Comparison of ENCODE assay signal across 8 cellular contexts in the genomic region with DNA sequence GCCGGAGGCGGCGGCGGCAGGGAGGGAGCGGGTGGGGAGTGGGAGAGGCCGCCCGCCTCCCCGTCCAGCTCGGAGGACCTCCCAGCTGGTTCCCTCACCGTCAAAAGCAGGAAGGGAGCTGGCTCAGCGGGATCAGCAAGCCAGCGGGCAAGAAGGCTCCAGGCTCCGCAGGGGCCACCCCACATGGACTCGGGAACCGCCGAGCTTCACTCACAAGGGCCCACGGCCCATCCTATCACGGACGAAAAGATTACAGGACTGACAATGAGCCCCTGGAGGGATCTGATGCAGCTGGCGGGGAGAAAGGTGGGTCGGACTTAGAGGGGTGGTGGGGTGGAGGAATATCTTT.
A peak's percentile ranks its signal among the peaks of the same experiment; 100 is the strongest.
DNase-seq lines count a peak whose midpoint lies in the region; ATAC-seq and TF ChIP-seq lines count a peak whose summit lies in the region.
"Not testable (repeated sequence)": the region's sequence is repeated elsewhere in the genome, so short reads cannot be mapped to it uniquely, and the experiment has no call there.

No MANE protein-coding gene starts in this region.

- intact Hi-C loops in right cardiac atrium (cut with DNase I); testis (cut with DNase I; ENCODE audit: low total_unique reads): not testable (repeated sequence)

- not testable (repeated sequence) for H3K27ac ChIP-seq in Karpas-422 (ENCODE audit: low read length); SU-DHL-6 (ENCODE audit: low read depth, low read length); right cardiac atrium (ENCODE audit: low read length); neural progenitor cell
- H3K27ac ChIP-seq in testis = peak overlapping the region; percentile 75 to 80

- TF ChIP-seq POLR2A in testis (IDR thresholded peaks at IDR 0.05) = not testable (repeated sequence)

- not testable (repeated sequence) for H4K20me1 ChIP-seq in Karpas-422 (ENCODE audit: insufficient read depth, low read depth, low read length); SU-DHL-6 (ENCODE audit: low read depth, low read length); neural progenitor cell (ENCODE audit: low read depth)

- not testable (repeated sequence) for H3K27me3 ChIP-seq in HAP-1 (ENCODE audit: low read depth); Karpas-422 (ENCODE audit: low read length); SU-DHL-6 (ENCODE audit: low read length); right cardiac atrium (ENCODE audit: control insufficient read depth, insufficient read depth); testis
- peaks cover 12% of the 10 kb centered on the region for H3K27me3 ChIP-seq in neural progenitor cell

- not testable (repeated sequence) for H3K4me3 Mint-ChIP-seq in neural progenitor cell

- H3K4me1 Mint-ChIP-seq in neural progenitor cell = not testable (repeated sequence)

- H3K4me3 ChIP-seq in HAP-1 (peak overlapping the region; percentile 33), neural progenitor cell (peak overlapping the region; percentile 53), testis (peak overlapping the region; percentile 37 to 61)
- H3K4me3 ChIP-seq in Karpas-422 (ENCODE audit: low read length); SU-DHL-6 (ENCODE audit: insufficient read depth, low read length, poor library complexity, severe bottlenecking); right cardiac atrium (ENCODE audit: low read length): not testable (repeated sequence)

- H3K36me3 ChIP-seq in HAP-1 (replicated peaks); Karpas-422 (ENCODE audit: insufficient read depth, low read length); SU-DHL-6 (ENCODE audit: low read length); neural progenitor cell; testis (ENCODE audit: low read depth, missing control alignments): not testable (repeated sequence)

- H3K9me3 Mint-ChIP-seq in neural progenitor cell = not testable (repeated sequence)

- not testable (repeated sequence) for H3K9me2 ChIP-seq in Karpas-422 (replicated peaks; ENCODE audit: insufficient read depth, low read length); SU-DHL-6 (replicated peaks; ENCODE audit: insufficient read depth, low read length)

- DNase-seq in DMS 273 (lab: John Stamatoyannopoulos, UW; ENCODE audit: unreplicated experiment) (peak; percentile 35), HAP-1 (ENCODE audit: low spot score in 2 of 2) (peak; percentile 3 to 42), cerebellum (ENCODE audit: low spot score) (peak; percentile 1), right cardiac atrium (peak; percentile 13 to 61 (median 23)), neural progenitor cell (ENCODE audit: low spot score) (peak; percentile 15), testis (peak; percentile 28)
- not testable (repeated sequence) for DNase-seq in Karpas-422

- H3K9ac ChIP-seq in Karpas-422 (ENCODE audit: low read length); SU-DHL-6 (ENCODE audit: low read length); neural progenitor cell: not testable (repeated sequence)

- not testable (repeated sequence) for H3K27me3 Mint-ChIP-seq in neural progenitor cell (ENCODE audit: insufficient read depth, low read depth)

- H2AFZ ChIP-seq in Karpas-422 (ENCODE audit: low read length); neural progenitor cell (replicated peaks): not testable (repeated sequence)
- H2AFZ ChIP-seq in SU-DHL-6 (ENCODE audit: low read depth, low read length, severe bottlenecking) = peak overlapping the region; percentile 41

- H3K9me3 ChIP-seq in HAP-1; Karpas-422 (ENCODE audit: low read length); SU-DHL-6 (ENCODE audit: insufficient read depth, low read length); right cardiac atrium (ENCODE audit: control insufficient read depth, low read length); neural progenitor cell (ENCODE audit: low read depth); testis: not testable (repeated sequence)

- H3K36me3 Mint-ChIP-seq in neural progenitor cell = not testable (repeated sequence)

- peak overlapping the region; percentile 19 for H3K4me2 ChIP-seq in Karpas-422 (ENCODE audit: low read depth, low read length, poor library complexity, severe bottlenecking)
- H3K4me2 ChIP-seq in SU-DHL-6 (ENCODE audit: low read depth, low read length, poor library complexity, severe bottlenecking) = peak overlapping the region; percentile 10
- H3K4me2 ChIP-seq in neural progenitor cell = peak overlapping the region; percentile 74

- H3K79me2 ChIP-seq in Karpas-422 (ENCODE audit: low read length); SU-DHL-6 (ENCODE audit: insufficient read depth, low read length); neural progenitor cell (ENCODE audit: low read depth): not testable (repeated sequence)

- not testable (repeated sequence) for H3K27ac Mint-ChIP-seq in neural progenitor cell

- ATAC-seq in right cardiac atrium = peak in 1 of 2 donors; percentile 38

- not testable (repeated sequence) for H3K4me1 ChIP-seq in HAP-1; Karpas-422 (ENCODE audit: low read length); right cardiac atrium (ENCODE audit: control insufficient read depth, insufficient read depth, low read length); neural progenitor cell; testis

- in situ Hi-C loops in HAP-1 (cut with MboI; ENCODE audit: low sequenced_read_pairs) = not testable (repeated sequence)

- not testable (repeated sequence) for H3F3A ChIP-seq in SU-DHL-6 (ENCODE audit: insufficient read depth); neural progenitor cell (ENCODE audit: low read depth)

- WGBS in right cardiac atrium = 9% methylated on average over 14 of the region's 21 CpGs
- no CpG with 5 or more reads among the region's 21 CpGs for WGBS in testis, 2 donors

- TF ChIP-seq CTCF in SU-DHL-6 (IDR thresholded peaks at IDR 0.05; ENCODE audit: insufficient read depth, low read length, poor library complexity, severe bottlenecking); neural progenitor cell (IDR thresholded peaks at IDR 0.05); testis (IDR thresholded peaks at IDR 0.05): not testable (repeated sequence)

Comparison
In these comparisons a context has a peak if more than half of its experiments do, and no peak if none do; other contexts are left out.
1. H3K4me2 ChIP-seq: peak in every context shown above with its lines; median percentile 74 in neural progenitor cell; 19 in Karpas-422; 10 in SU-DHL-6.